Comparison of ENCODE assay signal across 8 cellular contexts in genomic region chr20:23361108-23361650, GRCh38. TPM values are rescaled to one million over a fixed set of nuclear protein-coding genes. Genes with fewer than 3 reads are reported as not detected.
DNase-seq lines count a peak whose midpoint lies in the region; ATAC-seq and TF ChIP-seq lines count a peak whose summit lies in the region.

No MANE protein-coding gene starts in this region.

- peak overlapping the region; percentile 93 for H3K27ac ChIP-seq in 22Rv1
- H3K27ac ChIP-seq in right atrium auricular region = peak overlapping the region; percentile 99 to 100

- no peaks in the 10 kb centered on the region for H3K9me3 ChIP-seq in right atrium auricular region

- H3K36me3 ChIP-seq in H7 (replicated peaks; ENCODE audit: control insufficient read depth, insufficient read depth, low read length) = peaks cover 2% of the 10 kb centered on the region
- peaks cover 21% of the 10 kb centered on the region for H3K36me3 ChIP-seq in right atrium auricular region

- DNase-seq in H7 = no peak
- no peak for DNase-seq in activated T-helper 1 cell treated with anti-CD3 and anti-CD28 coated beads, Interleukin-12 subunit alpha, Interleukin-12 subunit beta, Interleukin-2, Interleukin-4 antibody, amounts not matched to agents 30 ng/mL and 10 ng/mL and 1 ng/mL, durations not matched to agents 14 hours and 24 hours and 36 hours (ENCODE audit: low spot score)
- no peak for DNase-seq in right atrium auricular region (ENCODE audit: low spot score)
- DNase-seq in renal cortical epithelial cell (ENCODE audit: low read depth) = peak; percentile 59
- no peak for DNase-seq in hepatic stellate cell (ENCODE audit: low spot score)
- no peak for DNase-seq in activated CD4-positive, alpha-beta T cell treated with anti-CD3 and anti-CD28 coated beads for 48 hours

- intact Hi-C loops in activated T-helper 1 cell treated with anti-CD3 and anti-CD28 coated beads, Interleukin-12 subunit alpha, Interleukin-12 subunit beta, Interleukin-2, Interleukin-4 antibody, amounts not matched to agents 30 ng/mL and 10 ng/mL and 1 ng/mL, durations not matched to agents 14 hours and 24 hours and 36 hours (cut with micrococcal nuclease) = loop anchor here (5.0 kb wide), 1 partner anchor 1631 kb away; the partner anchor contains the start of gene APMAP

- H3K27me3 ChIP-seq in H7 (ENCODE audit: control insufficient read depth, insufficient read depth, low read length) (no peaks in the 10 kb centered on the region), right atrium auricular region (no peaks in the 10 kb centered on the region)

- H3K9me3 Mint-ChIP-seq in activated T-helper 1 cell treated with anti-CD3 and anti-CD28 coated beads, Interleukin-12 subunit alpha, Interleukin-12 subunit beta, Interleukin-2, Interleukin-4 antibody, amounts not matched to agents 30 ng/mL and 10 ng/mL and 1 ng/mL, durations not matched to agents 14 hours and 24 hours and 36 hours = no peaks in the 10 kb centered on the region

- peaks cover 50% of the 10 kb centered on the region for H3K4me1 Mint-ChIP-seq in activated T-helper 1 cell treated with anti-CD3 and anti-CD28 coated beads, Interleukin-12 subunit alpha, Interleukin-12 subunit beta, Interleukin-2, Interleukin-4 antibody, amounts not matched to agents 30 ng/mL and 10 ng/mL and 1 ng/mL, durations not matched to agents 14 hours and 24 hours and 36 hours (ENCODE audit: low read depth)

- no peak for TF ChIP-seq CTCF in 22Rv1 (IDR thresholded peaks at IDR 0.05)
- TF ChIP-seq CTCF in right atrium auricular region (IDR thresholded peaks at IDR 0.05) = no peak

- peaks cover 19% of the 10 kb centered on the region for H3K36me3 Mint-ChIP-seq in activated T-helper 1 cell treated with anti-CD3 and anti-CD28 coated beads, Interleukin-12 subunit alpha, Interleukin-12 subunit beta, Interleukin-2, Interleukin-4 antibody, amounts not matched to agents 30 ng/mL and 10 ng/mL and 1 ng/mL, durations not matched to agents 14 hours and 24 hours and 36 hours (ENCODE audit: low read depth)

- no peak for ATAC-seq in HG02884 (IDR thresholded peaks at IDR 0.05; ENCODE audit: unreplicated experiment)

- peak overlapping the region; percentile 84 for H3K4me3 Mint-ChIP-seq in activated T-helper 1 cell treated with anti-CD3 and anti-CD28 coated beads, Interleukin-12 subunit alpha, Interleukin-12 subunit beta, Interleukin-2, Interleukin-4 antibody, amounts not matched to agents 30 ng/mL and 10 ng/mL and 1 ng/mL, durations not matched to agents 14 hours and 24 hours and 36 hours

- H3K4me1 ChIP-seq in right atrium auricular region = peaks cover 0 to 50% of the 10 kb centered on the region in 2 donors

- peaks cover 1% of the 10 kb centered on the region for H3K27me3 Mint-ChIP-seq in activated T-helper 1 cell treated with anti-CD3 and anti-CD28 coated beads, Interleukin-12 subunit alpha, Interleukin-12 subunit beta, Interleukin-2, Interleukin-4 antibody, amounts not matched to agents 30 ng/mL and 10 ng/mL and 1 ng/mL, durations not matched to agents 14 hours and 24 hours and 36 hours (ENCODE audit: insufficient read depth)

- peak overlapping the region; percentile 88 for H3K27ac Mint-ChIP-seq in activated T-helper 1 cell treated with anti-CD3 and anti-CD28 coated beads, Interleukin-12 subunit alpha, Interleukin-12 subunit beta, Interleukin-2, Interleukin-4 antibody, amounts not matched to agents 30 ng/mL and 10 ng/mL and 1 ng/mL, durations not matched to agents 14 hours and 24 hours and 36 hours

- H3K4me3 ChIP-seq in H7 (ENCODE audit: insufficient read depth, low read depth, low read length) (peak overlapping the region; percentile 89), right atrium auricular region (peak overlapping the region; percentile 86 to 96)

RNA-seq across cellular contexts. Expression of gene GZF1, which starts 0.8 kb away (rescaled TPM):
- 8.8 and 16.0 TPM in 2 replicates for total RNA-seq in H7 (2014; rRNA removed; shearing (Covaris generic))
- 10.6 and 12.6 TPM in 2 replicates for total RNA-seq in activated T-helper 1 cell treated with anti-CD3 and anti-CD28 coated beads, Interleukin-12 subunit alpha, Interleukin-12 subunit beta, Interleukin-2, Interleukin-4 antibody, amounts not matched to agents 30 ng/mL and 10 ng/mL and 1 ng/mL, durations not matched to agents 14 hours and 24 hours and 36 hours
- total RNA-seq in right atrium auricular region = 10 to 100 TPM; 14.9 TPM
- 15.6 and 20.0 TPM in 2 replicates for total RNA-seq in renal cortical epithelial cell

RNA-seq across cellular contexts. Expression of gene NXT1, which starts 10.6 kb away (rescaled TPM):
- total RNA-seq in H7 (2014; rRNA removed; shearing (Covaris generic)) = 38.4 and 54.7 TPM in 2 replicates
- total RNA-seq in activated T-helper 1 cell treated with anti-CD3 and anti-CD28 coated beads, Interleukin-12 subunit alpha, Interleukin-12 subunit beta, Interleukin-2, Interleukin-4 antibody, amounts not matched to agents 30 ng/mL and 10 ng/mL and 1 ng/mL, durations not matched to agents 14 hours and 24 hours and 36 hours = 58.9 and 62.6 TPM in 2 replicates
- total RNA-seq in right atrium auricular region = 10 to 100 TPM; 16.1 to 19.1 TPM
- 17.0 and 35.9 TPM in 2 replicates for total RNA-seq in renal cortical epithelial cell
